17 cellular contexts compared by ENCODE assay signal in genomic region chr17:52546990-52547389, GRCh38.
A peak's percentile ranks its signal among the peaks of the same experiment; 100 is the strongest.
DNase-seq lines count a peak whose midpoint lies in the region; ATAC-seq and TF ChIP-seq lines count a peak whose summit lies in the region.
"Had no signal": no experiment of that assay in that cellular context is flagged by ENCODE, and none has a peak within 500 bp of the region (broad histone marks: within the 10 kb centered on the region; RNA-seq: fewer than 3 reads in every experiment).

No MANE protein-coding gene starts in this region.

- DNase-seq in Right ventricle myocardium superior = no peak
- no peak for DNase-seq in left ventricle myocardium inferior
- peak; percentile 3 for DNase-seq in RPMI7951 (ENCODE audit: low read depth)
- no peak for DNase-seq in Ammon's horn (ENCODE audit: low spot score)
- DNase-seq in DMS79 treated with DMSO at 0.1 percent for 48 hours (lab: John Stamatoyannopoulos, UW) = no peak
- DNase-seq in AG20443 (ENCODE audit: low spot score) = no peak
- DNase-seq: 8988T; BE2C; C1 segment of cervical spinal cord; Caco-2; CD4-positive, CD25-positive, alpha-beta regulatory T cell; CD8-positive, alpha-beta memory T cell; GDM1; GM23248 had no signal

- no peaks in the 10 kb centered on the region for H3K27me3 Mint-ChIP-seq in nephron (ENCODE audit: low read depth)
- no peaks in the 10 kb centered on the region for H3K27me3 Mint-ChIP-seq in stimulated activated memory B cell treated with anti-CD40 and anti-IgM and Interleukin-4, amounts not matched to agents 10 μg/mL and 1 μg/mL and 100 μg/mL, for 72 hours
- H3K27me3 Mint-ChIP-seq: CD4-positive, CD25-positive, alpha-beta regulatory T cell; CD8-positive, alpha-beta memory T cell had no signal

- peak; percentile 66 for ATAC-seq in Right ventricle myocardium superior (ENCODE audit: poor library complexity)
- peak; percentile 39 for ATAC-seq in stimulated activated memory B cell treated with anti-CD40 and anti-IgM and Interleukin-4, amounts not matched to agents 10 μg/mL and 1 μg/mL and 100 μg/mL, for 72 hours

- peak overlapping the region in 2 of 3 experiments; percentile 1 to 50 for H3K27ac Mint-ChIP-seq in nephron
- no peak overlapping the region for H3K27ac Mint-ChIP-seq in stimulated activated memory B cell treated with anti-CD40 and anti-IgM and Interleukin-4, amounts not matched to agents 10 μg/mL and 1 μg/mL and 100 μg/mL, for 72 hours
- H3K27ac Mint-ChIP-seq: CD4-positive, CD25-positive, alpha-beta regulatory T cell; CD8-positive, alpha-beta memory T cell had no signal

- peaks cover 6% of the 10 kb centered on the region for H3K4me1 Mint-ChIP-seq in nephron
- H3K4me1 Mint-ChIP-seq in stimulated activated memory B cell treated with anti-CD40 and anti-IgM and Interleukin-4, amounts not matched to agents 10 μg/mL and 1 μg/mL and 100 μg/mL, for 72 hours = no peaks in the 10 kb centered on the region
- H3K4me1 Mint-ChIP-seq: CD4-positive, CD25-positive, alpha-beta regulatory T cell; CD8-positive, alpha-beta memory T cell had no signal

- TF ChIP-seq CTCF in left ventricle myocardium inferior (IDR thresholded peaks at IDR 0.05; ENCODE audit: borderline replicate concordance) (no peak), nephron (IDR thresholded peaks at IDR 0.05; ENCODE audit: unreplicated experiment in 3 of 3) (no peak)

- no peaks in the 10 kb centered on the region for H3K4me1 ChIP-seq in left ventricle myocardium inferior
- H3K4me1 ChIP-seq: Caco-2, HAP-1 had no signal

- peaks cover 4% of the 10 kb centered on the region for H3K36me3 Mint-ChIP-seq in nephron (ENCODE audit: low read depth)
- no peaks in the 10 kb centered on the region for H3K36me3 Mint-ChIP-seq in stimulated activated memory B cell treated with anti-CD40 and anti-IgM and Interleukin-4, amounts not matched to agents 10 μg/mL and 1 μg/mL and 100 μg/mL, for 72 hours
- H3K36me3 Mint-ChIP-seq: CD4-positive, CD25-positive, alpha-beta regulatory T cell; CD8-positive, alpha-beta memory T cell had no signal

- H3K9me3 ChIP-seq in left ventricle myocardium inferior (replicated peaks) = peaks cover 11% of the 10 kb centered on the region
- H3K9me3 ChIP-seq: BE2C, HAP-1 had no signal

- no peaks in the 10 kb centered on the region for H3K27me3 ChIP-seq in left ventricle myocardium inferior (ENCODE audit: low read depth)
- H3K27me3 ChIP-seq: BE2C had no signal

- H3K36me3 ChIP-seq in left ventricle myocardium inferior = no peaks in the 10 kb centered on the region
- H3K36me3 ChIP-seq: BE2C, HAP-1 had no signal

- intact Hi-C loops in Right ventricle myocardium superior (cut with DNase I) (no loop called here), left ventricle myocardium inferior (cut with micrococcal nuclease) (no loop called here)

- no peak overlapping the region for H3K4me3 ChIP-seq in left ventricle myocardium inferior
- H3K4me3 ChIP-seq: GM23248, HAP-1 had no signal

- H3K9me3 Mint-ChIP-seq in nephron = peaks cover 6% of the 10 kb centered on the region
- peaks cover 7% of the 10 kb centered on the region for H3K9me3 Mint-ChIP-seq in stimulated activated memory B cell treated with anti-CD40 and anti-IgM and Interleukin-4, amounts not matched to agents 10 μg/mL and 1 μg/mL and 100 μg/mL, for 72 hours

- H3K27ac ChIP-seq in left ventricle myocardium inferior (replicated peaks) = no peak overlapping the region
- H3K27ac ChIP-seq: GM23248 had no signal

- H3K4me3 Mint-ChIP-seq in nephron = no peak overlapping the region
- no peak overlapping the region for H3K4me3 Mint-ChIP-seq in stimulated activated memory B cell treated with anti-CD40 and anti-IgM and Interleukin-4, amounts not matched to agents 10 μg/mL and 1 μg/mL and 100 μg/mL, for 72 hours
- H3K4me3 Mint-ChIP-seq: CD4-positive, CD25-positive, alpha-beta regulatory T cell; CD8-positive, alpha-beta memory T cell had no signal
